22 cellular contexts compared by ENCODE assay signal in the genomic region with DNA sequence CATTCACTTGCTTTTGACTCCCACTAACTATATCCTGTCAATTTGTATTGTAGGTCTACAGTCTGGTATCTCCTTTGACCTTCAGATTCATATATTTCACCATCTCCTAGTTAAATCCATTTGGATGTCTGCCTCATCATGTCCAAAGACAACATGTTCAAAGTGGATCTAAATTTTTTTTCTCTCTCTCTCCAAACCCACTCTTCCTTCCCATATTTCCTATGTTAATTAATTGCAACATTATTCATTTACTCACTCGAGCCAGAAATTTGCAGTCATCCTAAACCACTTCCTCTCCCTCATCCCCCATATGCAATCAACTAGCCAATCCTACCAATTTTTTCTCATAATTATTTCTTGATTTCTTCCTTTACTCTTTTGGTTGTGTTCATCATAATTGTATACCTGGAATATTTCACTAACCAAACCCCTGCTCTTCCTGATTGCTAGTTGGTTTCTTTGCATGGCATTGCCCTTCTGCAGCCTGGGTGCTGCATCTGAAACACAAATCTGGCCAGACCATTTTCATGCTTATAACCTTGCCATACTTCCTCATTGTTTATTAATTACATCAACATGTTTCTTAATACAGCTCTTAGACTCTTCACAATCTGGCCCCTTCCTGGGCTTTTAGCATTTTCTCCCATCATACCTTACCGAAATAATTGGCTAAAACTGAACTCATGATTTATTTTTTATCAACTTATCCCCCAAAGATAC.
DNase-seq lines count a peak whose midpoint lies in the region; FAIRE-seq and TF ChIP-seq lines count a peak whose summit lies in the region.
"Had no signal": no experiment of that assay in that cellular context is flagged by ENCODE, and none has a peak within 500 bp of the region (broad histone marks: within the 10 kb centered on the region; RNA-seq: fewer than 3 reads in every experiment).

No MANE protein-coding gene starts in this region.

- H3K27me3 ChIP-seq in cardiac muscle cell (no peaks in the 10 kb centered on the region), right atrium auricular region (no peaks in the 10 kb centered on the region), astrocyte (ENCODE audit: insufficient read depth, low read length) (no peaks in the 10 kb centered on the region), hepatocyte (no peaks in the 10 kb centered on the region)
- H3K27me3 ChIP-seq: Peyer's patch had no signal

- no peaks in the 10 kb centered on the region for H3K36me3 ChIP-seq in cardiac muscle cell
- no peaks in the 10 kb centered on the region for H3K36me3 ChIP-seq in right atrium auricular region
- no peaks in the 10 kb centered on the region for H3K36me3 ChIP-seq in astrocyte (ENCODE audit: insufficient read depth, low read length)
- no peaks in the 10 kb centered on the region for H3K36me3 ChIP-seq in kidney (ENCODE audit: control insufficient read depth in 1 of 2, insufficient read depth in 2 of 2, low read length in 2 of 2)
- no peaks in the 10 kb centered on the region for H3K36me3 ChIP-seq in hepatocyte (replicated peaks; ENCODE audit: insufficient read depth, low read depth)
- H3K36me3 ChIP-seq: Peyer's patch had no signal

- DNase-seq in cardiac muscle cell (ENCODE audit: low read depth in 1 of 2, low spot score in 1 of 2) (peak in 1 of 2 donors; percentile 48), right atrium auricular region (ENCODE audit: low spot score) (no peak), astrocyte (ENCODE audit: low read depth) (peak; percentile 23), kidney tubule cell (ENCODE audit: low spot score) (peak; percentile 29), kidney (no peak), hepatocyte (ENCODE audit: low spot score) (no peak)
- no peak for DNase-seq in stimulated activated CD4-positive, alpha-beta T cell treated with anti-CD3 and anti-CD28 coated beads, Interleukin-1b, Interleukin-23, amount 100 ng/mL, for 48 hours
- DNase-seq: Calu3; CD8-positive, alpha-beta memory T cell; EL; GF-D8; H7; HFFc6; Kasumi-1; NCI-H1092 treated with DMSO at 0.1 percent for 48 hours; NCI-H146; NCI-H2029; NCI-H2227 treated with DMSO at 0.1 percent for 48 hours; NCI-H510A treated with DMSO at 0.1 percent for 48 hours; NCI-H748 treated with DMSO at 0.1 percent for 48 hours; Peyer's patch had no signal

- no peaks in the 10 kb centered on the region for H4K20me1 ChIP-seq in astrocyte (ENCODE audit: insufficient read depth, low read length)
- H4K20me1 ChIP-seq in hepatocyte (ENCODE audit: insufficient read depth, poor library complexity, severe bottlenecking), result no peaks in the 10 kb centered on the region

- H3K36me3 Mint-ChIP-seq in astrocyte (ENCODE audit: low read depth, unreplicated experiment), result no peaks in the 10 kb centered on the region
- H3K36me3 Mint-ChIP-seq: CD8-positive, alpha-beta memory T cell had no signal

- FAIRE-seq in astrocyte (lab: Jason Lieb, UNC), result no peak
- FAIRE-seq in kidney (lab: Jason Lieb, UNC), result no peak

- no peaks in the 10 kb centered on the region for H3K79me2 ChIP-seq in astrocyte (ENCODE audit: insufficient read depth, low read length)
- no peaks in the 10 kb centered on the region for H3K79me2 ChIP-seq in hepatocyte

- H3K9ac ChIP-seq in astrocyte (ENCODE audit: low read length) (no peak overlapping the region), kidney (ENCODE audit: low read length in 2 of 2) (no peak overlapping the region)

- intact Hi-C loops in kidney (cut with DNase I), result no loop called here

- H3K4me1 ChIP-seq in cardiac muscle cell (ENCODE audit: low read depth), result peaks cover 56% of the 10 kb centered on the region
- no peaks in the 10 kb centered on the region for H3K4me1 ChIP-seq in right atrium auricular region
- H3K4me1 ChIP-seq in astrocyte (ENCODE audit: insufficient read depth, low read length), result peaks cover 3% of the 10 kb centered on the region
- H3K4me1 ChIP-seq in kidney (ENCODE audit: control insufficient read depth in 1 of 2, insufficient read depth in 1 of 2, low read depth in 1 of 2, low read length in 2 of 2), result no peaks in the 10 kb centered on the region
- peaks cover 3% of the 10 kb centered on the region for H3K4me1 ChIP-seq in hepatocyte (ENCODE audit: insufficient read depth)
- H3K4me1 ChIP-seq: Peyer's patch had no signal

- H3K4me2 ChIP-seq in astrocyte (ENCODE audit: low read length), result no peak overlapping the region
- no peak overlapping the region for H3K4me2 ChIP-seq in hepatocyte

- H3K4me3 ChIP-seq in cardiac muscle cell (no peak overlapping the region), right atrium auricular region (no peak overlapping the region), astrocyte (ENCODE audit: insufficient read depth, low read depth, low read length) (no peak overlapping the region), kidney (ENCODE audit: low read length in 2 of 2) (no peak overlapping the region), hepatocyte (no peak overlapping the region)
- H3K4me3 ChIP-seq: Peyer's patch had no signal

- H3K9me2 ChIP-seq in hepatocyte (replicated peaks; ENCODE audit: insufficient read depth), result no peaks in the 10 kb centered on the region

- no peak for TF ChIP-seq CTCF in cardiac muscle cell (IDR thresholded peaks at IDR 0.05; ENCODE audit: low read depth, low read length)
- no peak for TF ChIP-seq CTCF in right atrium auricular region (IDR thresholded peaks at IDR 0.05)
- TF ChIP-seq CTCF in astrocyte (IDR thresholded peaks at IDR 0.05; ENCODE audit: insufficient read depth, low read depth, low read length), result no peak
- TF ChIP-seq CTCF in kidney (IDR thresholded peaks at IDR 0.05; ENCODE audit: borderline replicate concordance, extremely low read depth, insufficient read depth), result no peak
- no peak for TF ChIP-seq CTCF in hepatocyte (IDR thresholded peaks at IDR 0.05; ENCODE audit: poor library complexity)

- peaks cover 36% of the 10 kb centered on the region for H3K4me1 Mint-ChIP-seq in astrocyte (ENCODE audit: low read depth, unreplicated experiment)
- H3K4me1 Mint-ChIP-seq: CD8-positive, alpha-beta memory T cell had no signal

- H2AFZ ChIP-seq in astrocyte (ENCODE audit: low read depth, low read length) (no peak overlapping the region), hepatocyte (no peak overlapping the region)

- no peaks in the 10 kb centered on the region for H3K27me3 Mint-ChIP-seq in astrocyte (ENCODE audit: low read depth, unreplicated experiment)

- no peak overlapping the region for H3K4me3 Mint-ChIP-seq in astrocyte (ENCODE audit: unreplicated experiment)
- H3K4me3 Mint-ChIP-seq: CD8-positive, alpha-beta memory T cell; HFFc6 had no signal

- H3K27ac Mint-ChIP-seq in astrocyte (ENCODE audit: unreplicated experiment), result no peak overlapping the region
- H3K27ac Mint-ChIP-seq: HFFc6 had no signal

- H3K9me3 ChIP-seq in cardiac muscle cell (ENCODE audit: low read depth), result no peaks in the 10 kb centered on the region
- H3K9me3 ChIP-seq in right atrium auricular region, result no peaks in the 10 kb centered on the region
- H3K9me3 ChIP-seq in astrocyte (ENCODE audit: insufficient read depth, low read depth, low read length), result no peaks in the 10 kb centered on the region
- H3K9me3 ChIP-seq in kidney (ENCODE audit: control insufficient read depth in 1 of 2, low read length in 2 of 2), result no peaks in the 10 kb centered on the region
- H3K9me3 ChIP-seq in hepatocyte (ENCODE audit: low read depth), result no peaks in the 10 kb centered on the region
- H3K9me3 ChIP-seq: Peyer's patch had no signal

- H3K9me3 Mint-ChIP-seq in astrocyte (ENCODE audit: unreplicated experiment), result peaks cover 3% of the 10 kb centered on the region
- H3K9me3 Mint-ChIP-seq: HFFc6 had no signal

- H3K27ac ChIP-seq in cardiac muscle cell, result peak overlapping the region; percentile 96
- H3K27ac ChIP-seq in right atrium auricular region, result no peak overlapping the region
- H3K27ac ChIP-seq in astrocyte (ENCODE audit: low read depth, low read length), result no peak overlapping the region
- H3K27ac ChIP-seq in kidney (ENCODE audit: low read depth in 2 of 2, low read length in 2 of 2), result no peak overlapping the region
- no peak overlapping the region for H3K27ac ChIP-seq in hepatocyte
- H3K27ac ChIP-seq: C4-2B, Peyer's patch had no signal

- WGBS in hepatocyte (ENCODE audit: low lambda C conversion rate, missing lambda C conversion rate), result 90% methylated on average over 2 of the region's 2 CpGs

Comparison
In these comparisons a context has a peak if more than half of its experiments do, and no peak if none do; other contexts are left out.
1. DNase-seq: peak in astrocyte (single experiment) and kidney tubule cell (single experiment); none in right atrium auricular region (single experiment), kidney (single experiment), hepatocyte (single experiment) and stimulated activated CD4-positive, alpha-beta T cell treated with anti-CD3 and anti-CD28 coated beads, Interleukin-1b, Interleukin-23, amount 100 ng/mL, for 48 hours (single experiment).